ENCODE assay signal across 12 cellular contexts in genomic region chr5:158431369-158432029, GRCh38.
A peak's percentile ranks its signal among the peaks of the same experiment; 100 is the strongest.
DNase-seq lines count a peak whose midpoint lies in the region; ATAC-seq and TF ChIP-seq lines count a peak whose summit lies in the region.
"Had no signal": no experiment of that assay in that cellular context is flagged by ENCODE, and none has a peak within 500 bp of the region (broad histone marks: within the 10 kb centered on the region; RNA-seq: fewer than 3 reads in every experiment).

No MANE protein-coding gene starts in this region.

- CTCF ChIA-PET in activated CD8-positive, alpha-beta T cell treated with anti-CD3 and anti-CD28 coated beads for 36 hours (lab: Charles Lee): no interaction called here
- CTCF ChIA-PET in activated CD8-positive, alpha-beta T cell treated with anti-CD3 and anti-CD28 coated beads, Interleukin-2, amount 10 ng/mL, durations not matched to agents 7 days and 5 days (lab: Charles Lee): no interaction called here

- peak overlapping the region; percentile 35 for H3K4me3 Mint-ChIP-seq in activated CD8-positive, alpha-beta T cell treated with anti-CD3 and anti-CD28 coated beads for 36 hours
- H3K4me3 Mint-ChIP-seq in activated CD8-positive, alpha-beta T cell treated with anti-CD3 and anti-CD28 coated beads, Interleukin-2, amount 10 ng/mL, durations not matched to agents 7 days and 5 days: no peak overlapping the region
- H3K4me3 Mint-ChIP-seq: neural crest cell had no signal

- DNase-seq in activated CD8-positive, alpha-beta T cell treated with anti-CD3 and anti-CD28 coated beads for 36 hours: peak; percentile 41
- DNase-seq in activated CD8-positive, alpha-beta T cell treated with anti-CD3 and anti-CD28 coated beads, Interleukin-2, amount 10 ng/mL, durations not matched to agents 7 days and 5 days: no peak
- DNase-seq in NCI-H524 treated with DMSO at 0.1 percent for 48 hours (lab: John Stamatoyannopoulos, UW) (peak; percentile 18), left ventricle myocardium inferior (no peak), tibial nerve (ENCODE audit: low spot score in 2 of 2) (no peak), NCI-H146 treated with DMSO at 0.1 percent for 48 hours (lab: John Stamatoyannopoulos, UW; ENCODE audit: unreplicated experiment) (no peak), hypothalamus (lab: John Stamatoyannopoulos, UW) (no peak)
- DNase-seq in stimulated activated CD4-positive, alpha-beta T cell treated with anti-CD3 and anti-CD28 coated beads, Interleukin-12 subunit alpha, Interleukin-12 subunit beta, amount 100 ng/mL, for 4 hours: no peak
- DNase-seq: NCI-H1417 treated with DMSO at 0.1 percent for 48 hours; stimulated activated CD8-positive, alpha-beta memory T cell treated with anti-CD3 and anti-CD28 coated beads, Interleukin-4, amount 100 ng/mL, for 48 hours had no signal

- 80 to 92% methylated on average over 1 of the region's 1 CpG for WGBS in tibial nerve, 2 donors

- no peaks in the 10 kb centered on the region for H3K27me3 Mint-ChIP-seq in activated CD8-positive, alpha-beta T cell treated with anti-CD3 and anti-CD28 coated beads for 36 hours
- no peaks in the 10 kb centered on the region for H3K27me3 Mint-ChIP-seq in activated CD8-positive, alpha-beta T cell treated with anti-CD3 and anti-CD28 coated beads, Interleukin-2, amount 10 ng/mL, durations not matched to agents 7 days and 5 days (ENCODE audit: low read depth)

- H3K9me3 ChIP-seq in left ventricle myocardium inferior (replicated peaks) (peaks cover 13% of the 10 kb centered on the region), tibial nerve (peaks cover 0 to 4% (median 0%) of the 10 kb centered on the region in 4 donors)
- H3K9me3 ChIP-seq: A549 had no signal

- peaks cover 11% of the 10 kb centered on the region for H3K36me3 Mint-ChIP-seq in activated CD8-positive, alpha-beta T cell treated with anti-CD3 and anti-CD28 coated beads for 36 hours (ENCODE audit: low read depth)
- H3K36me3 Mint-ChIP-seq in activated CD8-positive, alpha-beta T cell treated with anti-CD3 and anti-CD28 coated beads, Interleukin-2, amount 10 ng/mL, durations not matched to agents 7 days and 5 days (ENCODE audit: low read depth): peaks cover 31% of the 10 kb centered on the region

- no peak overlapping the region for H3K4me3 ChIP-seq in left ventricle myocardium inferior
- no peak overlapping the region for H3K4me3 ChIP-seq in tibial nerve
- H3K4me3 ChIP-seq: A549 had no signal

- peak; percentile 46 for ATAC-seq in activated CD8-positive, alpha-beta T cell treated with anti-CD3 and anti-CD28 coated beads for 36 hours
- no peak for ATAC-seq in activated CD8-positive, alpha-beta T cell treated with anti-CD3 and anti-CD28 coated beads, Interleukin-2, amount 10 ng/mL, durations not matched to agents 7 days and 5 days
- ATAC-seq: A549 had no signal

- H3K36me3 ChIP-seq in left ventricle myocardium inferior: no peaks in the 10 kb centered on the region
- H3K36me3 ChIP-seq in tibial nerve: no peaks in the 10 kb centered on the region

- no peak for TF ChIP-seq POLR2A in tibial nerve (IDR thresholded peaks at IDR 0.05)

- peak overlapping the region; percentile 79 for H3K27ac Mint-ChIP-seq in activated CD8-positive, alpha-beta T cell treated with anti-CD3 and anti-CD28 coated beads for 36 hours
- H3K27ac Mint-ChIP-seq in activated CD8-positive, alpha-beta T cell treated with anti-CD3 and anti-CD28 coated beads, Interleukin-2, amount 10 ng/mL, durations not matched to agents 7 days and 5 days: no peak overlapping the region

- H3K27me3 ChIP-seq in left ventricle myocardium inferior (ENCODE audit: low read depth) (no peaks in the 10 kb centered on the region), tibial nerve (no peaks in the 10 kb centered on the region)

- H3K27ac ChIP-seq in left ventricle myocardium inferior (replicated peaks): peak overlapping the region; percentile 86
- peak overlapping the region in 3 of 4 donors; percentile 10 to 72 (median 68) for H3K27ac ChIP-seq in tibial nerve
- H3K27ac ChIP-seq: A549 had no signal

- peaks cover 59% of the 10 kb centered on the region for H3K4me1 Mint-ChIP-seq in activated CD8-positive, alpha-beta T cell treated with anti-CD3 and anti-CD28 coated beads for 36 hours (ENCODE audit: low read depth)
- H3K4me1 Mint-ChIP-seq in activated CD8-positive, alpha-beta T cell treated with anti-CD3 and anti-CD28 coated beads, Interleukin-2, amount 10 ng/mL, durations not matched to agents 7 days and 5 days (ENCODE audit: low read depth): peaks cover 47% of the 10 kb centered on the region
- H3K4me1 Mint-ChIP-seq: neural crest cell had no signal

- POLR2A ChIA-PET in activated CD8-positive, alpha-beta T cell treated with anti-CD3 and anti-CD28 coated beads for 36 hours (lab: Charles Lee): interaction anchor here (1.4 kb wide), 1 partner anchor 10 kb away, joined by 3 read pairs; no protein-coding TSS in a partner anchor
- POLR2A ChIA-PET in activated CD8-positive, alpha-beta T cell treated with anti-CD3 and anti-CD28 coated beads, Interleukin-2, amount 10 ng/mL, durations not matched to agents 7 days and 5 days (lab: Charles Lee): interaction anchor here (0.8 kb wide), 1 partner anchor 1160 kb away, joined by 3 read pairs; no protein-coding TSS in a partner anchor

- peak in 1 of 2 donors; percentile 43 for TF ChIP-seq EP300 in tibial nerve (IDR thresholded peaks at IDR 0.05)

- intact Hi-C loops in activated CD8-positive, alpha-beta T cell treated with anti-CD3 and anti-CD28 coated beads for 36 hours (cut with micrococcal nuclease): loop anchor here (10.0 kb wide), 1 partner anchor 113 kb away; no protein-coding TSS in a partner anchor
- intact Hi-C loops in left ventricle myocardium inferior (cut with micrococcal nuclease): no loop called here

- no peak for TF ChIP-seq CTCF in activated CD8-positive, alpha-beta T cell treated with anti-CD3 and anti-CD28 coated beads for 36 hours (IDR thresholded peaks at IDR 0.05)
- TF ChIP-seq CTCF in left ventricle myocardium inferior (IDR thresholded peaks at IDR 0.05; ENCODE audit: borderline replicate concordance): no peak
- TF ChIP-seq CTCF in tibial nerve (IDR thresholded peaks at IDR 0.05): no peak

- H3K4me1 ChIP-seq in left ventricle myocardium inferior: peaks cover 22% of the 10 kb centered on the region
- H3K4me1 ChIP-seq in tibial nerve: peaks cover 0 to 6% (median 0%) of the 10 kb centered on the region in 4 donors
- H3K4me1 ChIP-seq: A549 had no signal

- peaks cover 15% of the 10 kb centered on the region for H3K9me3 Mint-ChIP-seq in activated CD8-positive, alpha-beta T cell treated with anti-CD3 and anti-CD28 coated beads for 36 hours
- H3K9me3 Mint-ChIP-seq in activated CD8-positive, alpha-beta T cell treated with anti-CD3 and anti-CD28 coated beads, Interleukin-2, amount 10 ng/mL, durations not matched to agents 7 days and 5 days (ENCODE audit: insufficient read depth): peaks cover 30% of the 10 kb centered on the region

Comparison
In these comparisons a context has a peak if more than half of its experiments do, and no peak if none do; other contexts are left out.
1. DNase-seq: peak in activated CD8-positive, alpha-beta T cell treated with anti-CD3 and anti-CD28 coated beads for 36 hours (single experiment) and NCI-H524 treated with DMSO at 0.1 percent for 48 hours (single experiment); none in activated CD8-positive, alpha-beta T cell treated with anti-CD3 and anti-CD28 coated beads, Interleukin-2, amount 10 ng/mL, durations not matched to agents 7 days and 5 days (single experiment), left ventricle myocardium inferior (single experiment), tibial nerve (0 of 2), NCI-H146 treated with DMSO at 0.1 percent for 48 hours (single experiment), stimulated activated CD4-positive, alpha-beta T cell treated with anti-CD3 and anti-CD28 coated beads, Interleukin-12 subunit alpha, Interleukin-12 subunit beta, amount 100 ng/mL, for 4 hours (single experiment) and hypothalamus (0 of 51).